ENCODE assay signal across 8 cellular contexts in the genomic region with DNA sequence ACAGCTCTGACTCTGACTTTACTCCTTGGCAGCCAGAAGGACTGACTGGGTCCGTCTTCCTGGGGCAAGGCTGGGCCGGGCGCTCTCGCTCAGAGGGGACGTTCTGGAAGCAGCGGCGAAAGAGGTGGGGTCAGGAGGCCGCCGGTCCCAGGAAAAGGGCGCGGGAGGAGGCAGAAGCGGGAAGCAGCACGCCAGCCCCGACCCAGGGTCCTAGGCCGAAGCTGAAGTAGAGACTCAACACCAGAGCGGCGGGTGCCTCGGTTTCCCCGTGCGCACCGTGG. TPM values are rescaled to one million over a fixed set of nuclear protein-coding genes. Genes with fewer than 3 reads are reported as not detected.
DNase-seq lines count a peak whose midpoint lies in the region; ATAC-seq and TF ChIP-seq lines count a peak whose summit lies in the region.

No MANE protein-coding gene starts in this region.

- H3K4me3 ChIP-seq in SK-N-SH (ENCODE audit: low read depth in 2 of 2, low read length in 1 of 2) (peak overlapping the region; percentile 68 to 78), fibroblast of pulmonary artery (replicated peaks; ENCODE audit: low read depth, low read length) (peak overlapping the region; percentile 90), parathyroid adenoma (ENCODE audit: low read depth, low read length) (peak overlapping the region; percentile 80)

- DNase-seq in EL (peak; percentile 40), SK-N-SH (peak; percentile 56), fibroblast of pulmonary artery (ENCODE audit: low read depth) (no peak), COR-L47 (lab: John Stamatoyannopoulos, UW) (no peak)

- H3K27ac ChIP-seq in SK-N-SH (ENCODE audit: low read depth in 2 of 2, low read length in 1 of 2): peak overlapping the region; percentile 57 to 91; a peak in 2 of 4 replicates
- H3K27ac ChIP-seq in parathyroid adenoma: peak overlapping the region; percentile 77

- CTCF ChIA-PET in SK-N-SH (lab: Yijun Ruan, JAX): interaction anchor here (0.9 to 2.2 kb wide), 9 partner anchors 19 to 297 kb away, joined by 3 to 15 read pairs (median 4); no protein-coding TSS in a partner anchor

- no peak for TF ChIP-seq CTCF in SK-N-SH (IDR thresholded peaks at IDR 0.05)
- TF ChIP-seq CTCF in fibroblast of pulmonary artery (IDR thresholded peaks at IDR 0.05; ENCODE audit: low read length, missing control alignments): no peak
- no peak for TF ChIP-seq CTCF in parathyroid adenoma (IDR thresholded peaks at IDR 0.05)

- H3K9me3 ChIP-seq in SK-N-SH: no peaks in the 10 kb centered on the region
- H3K9me3 ChIP-seq in parathyroid adenoma (ENCODE audit: control insufficient read depth, low read length): no peaks in the 10 kb centered on the region

- ATAC-seq in HG03108 (IDR thresholded peaks at IDR 0.05; ENCODE audit: unreplicated experiment) (no peak), HG03095 (IDR thresholded peaks at IDR 0.05; ENCODE audit: unreplicated experiment) (no peak), HG03045 (IDR thresholded peaks at IDR 0.05; ENCODE audit: unreplicated experiment) (no peak)

- H2AFZ ChIP-seq in SK-N-SH (ENCODE audit: low read depth) (no peak overlapping the region), parathyroid adenoma (peak overlapping the region; percentile 56)

- POLR2A ChIA-PET in SK-N-SH (lab: Yijun Ruan, JAX): interaction anchor here (1.2 to 1.9 kb wide), 2 partner anchors 45 to 49 kb away, joined by 3 to 7 read pairs; no protein-coding TSS in a partner anchor

- no peak for TF ChIP-seq EP300 in SK-N-SH (IDR thresholded peaks at IDR 0.05; ENCODE audit: borderline replicate concordance in 1 of 2, low read depth in 1 of 2, low read length in 1 of 2)

- H3K4me1 ChIP-seq in SK-N-SH (ENCODE audit: control insufficient read depth in 1 of 2, insufficient read depth in 2 of 2, low read depth in 1 of 2, low read length in 1 of 2) (peaks cover 34 to 59% of the 10 kb centered on the region in 2 experiments; a peak in 3 of 4 replicates), parathyroid adenoma (peaks cover 6% of the 10 kb centered on the region)

- peak overlapping the region; percentile 94 for H3K9ac ChIP-seq in SK-N-SH
- H3K9ac ChIP-seq in parathyroid adenoma: no peak overlapping the region

- H3K4me2 ChIP-seq in SK-N-SH (peak overlapping the region; percentile 83), parathyroid adenoma (ENCODE audit: low read length) (peak overlapping the region; percentile 94)

- H3K79me2 ChIP-seq in SK-N-SH (ENCODE audit: insufficient read depth) (peaks cover 64% of the 10 kb centered on the region), parathyroid adenoma (peaks cover 3% of the 10 kb centered on the region)

- H3K9me2 ChIP-seq in SK-N-SH: no peaks in the 10 kb centered on the region

- H4K20me1 ChIP-seq in SK-N-SH (ENCODE audit: insufficient read depth): peaks cover 58% of the 10 kb centered on the region

- no peak for TF ChIP-seq RAD21 in SK-N-SH (IDR thresholded peaks at IDR 0.05; ENCODE audit: low read length)

- H3K36me3 ChIP-seq in SK-N-SH (replicated peaks in 1 of 2; ENCODE audit: control insufficient read depth in 1 of 2, insufficient read depth in 2 of 2, low read length in 1 of 2) (peaks cover 0 to 6% of the 10 kb centered on the region in 2 experiments), parathyroid adenoma (ENCODE audit: control insufficient read depth, insufficient read depth, low read length) (no peaks in the 10 kb centered on the region)

- no peaks in the 10 kb centered on the region for H3K27me3 ChIP-seq in SK-N-SH (ENCODE audit: insufficient read depth)
- no peaks in the 10 kb centered on the region for H3K27me3 ChIP-seq in parathyroid adenoma (ENCODE audit: control insufficient read depth, insufficient read depth, low read length)

- H3F3A ChIP-seq in SK-N-SH (replicated peaks; ENCODE audit: insufficient read depth): peaks cover 14% of the 10 kb centered on the region

- 0% methylated on average over 8 of the region's 21 CpGs for WGBS in SK-N-SH (ENCODE audit: low lambda C conversion rate)

TF ChIP-seq in SK-N-SH, 30 proteins besides CTCF, POLR2A, EP300 and RAD21:
- TF ChIP-seq GATA2 (CRISPR knock-in tag; IDR thresholded peaks at IDR 0.05) (no peak), GABPA (IDR thresholded peaks at IDR 0.05; ENCODE audit: low read depth) (no peak), NRF1 (IDR thresholded peaks at IDR 0.05; ENCODE audit: low read depth, low read length) (no peak), JUND (IDR thresholded peaks at IDR 0.05) (no peak), TAF1 (IDR thresholded peaks at IDR 0.05; ENCODE audit: borderline replicate concordance, low read depth, low read length) (no peak), FOSL2 (IDR thresholded peaks at IDR 0.05; ENCODE audit: borderline replicate concordance, low read depth) (no peak)

RNA-seq across cellular contexts. Expression of gene SHB, which starts 1.5 kb away (rescaled TPM):
- polyA plus RNA-seq in SK-N-SH (2012; rRNA removed): 20.5 and 26.0 TPM in 2 replicates
- polyA plus RNA-seq in SK-N-SH (2012; cell fraction: cytosol; rRNA removed): 14.2 and 18.7 TPM in 2 replicates
- polyA plus RNA-seq in SK-N-SH (2012; cell fraction: nucleus; rRNA removed): 21.7 and 22.0 TPM in 2 replicates

Comparison
In these comparisons a context has a peak if more than half of its experiments do, and no peak if none do; other contexts are left out.
1. DNase-seq: peak in EL (single experiment) and SK-N-SH (single experiment); none in fibroblast of pulmonary artery (single experiment) and COR-L47 (single experiment).
2. Peak in every context shown above with its lines, with median percentiles within 50 percentile points of each other: H3K4me3 ChIP-seq.